In genomic region chr12:109995366-109995702, GRCh38 we compare ENCODE assay signal across 7 cellular contexts. TPM values are rescaled to one million over a fixed set of nuclear protein-coding genes. Genes with fewer than 3 reads are reported as not detected.
A peak's percentile ranks its signal among the peaks of the same experiment; 100 is the strongest.
DNase-seq lines count a peak whose midpoint lies in the region; ATAC-seq and TF ChIP-seq lines count a peak whose summit lies in the region.

No MANE protein-coding gene starts in this region.

- TF ChIP-seq CTCF in HFF-Myc (IDR thresholded peaks at IDR 0.05; ENCODE audit: low read depth, low read length, missing control alignments): no peak

- H3K27ac ChIP-seq in iPS-20b (ENCODE audit: low read length): no peak overlapping the region

- no peak for ATAC-seq in activated CD8-positive, alpha-beta T cell treated with anti-CD3 and anti-CD28 coated beads, Interleukin-2, amount 10 ng/mL, durations not matched to agents 7 days and 5 days
- no peak for ATAC-seq in stimulated activated naive B cell treated with anti-CD40 and anti-IgM and Interleukin-4, amounts not matched to agents 10 μg/mL and 1 μg/mL and 100 μg/mL, for 72 hours (replicated peaks)
- ATAC-seq in HG02610 (IDR thresholded peaks at IDR 0.05; ENCODE audit: unreplicated experiment): no peak

- peak overlapping the region; percentile 99 for H3K4me3 Mint-ChIP-seq in activated CD8-positive, alpha-beta T cell treated with anti-CD3 and anti-CD28 coated beads, Interleukin-2, amount 10 ng/mL, durations not matched to agents 7 days and 5 days
- peak overlapping the region; percentile 97 to 98 for H3K4me3 Mint-ChIP-seq in stimulated activated naive B cell treated with anti-CD40 and anti-IgM and Interleukin-4, amounts not matched to agents 10 μg/mL and 1 μg/mL and 100 μg/mL, for 72 hours

- H3K9me3 Mint-ChIP-seq in activated CD8-positive, alpha-beta T cell treated with anti-CD3 and anti-CD28 coated beads, Interleukin-2, amount 10 ng/mL, durations not matched to agents 7 days and 5 days (ENCODE audit: insufficient read depth): no peaks in the 10 kb centered on the region
- no peaks in the 10 kb centered on the region for H3K9me3 Mint-ChIP-seq in stimulated activated naive B cell treated with anti-CD40 and anti-IgM and Interleukin-4, amounts not matched to agents 10 μg/mL and 1 μg/mL and 100 μg/mL, for 72 hours

- POLR2A ChIA-PET in activated CD8-positive, alpha-beta T cell treated with anti-CD3 and anti-CD28 coated beads, Interleukin-2, amount 10 ng/mL, durations not matched to agents 7 days and 5 days (lab: Charles Lee): interaction anchor here (1.1 to 1.5 kb wide), 5 partner anchors 9 to 474 kb away, joined by 3 to 6 read pairs (median 4); partner anchors contain the start of gene FAM216A

- peaks cover 5% of the 10 kb centered on the region; the same call in 1 of the 2 replicates for H3K36me3 ChIP-seq in iPS-20b (ENCODE audit: insufficient read depth, low read depth, low read length)

- CTCF ChIA-PET in activated CD8-positive, alpha-beta T cell treated with anti-CD3 and anti-CD28 coated beads, Interleukin-2, amount 10 ng/mL, durations not matched to agents 7 days and 5 days (lab: Charles Lee): interaction anchor here (1.2 to 2.1 kb wide), 2 partner anchors 10 to 14 kb away, joined by 4 to 5 read pairs; no protein-coding TSS in a partner anchor

- peaks cover 8% of the 10 kb centered on the region for H3K27me3 ChIP-seq in iPS-20b (ENCODE audit: insufficient read depth, low read length)

- H3K27me3 Mint-ChIP-seq in activated CD8-positive, alpha-beta T cell treated with anti-CD3 and anti-CD28 coated beads, Interleukin-2, amount 10 ng/mL, durations not matched to agents 7 days and 5 days (ENCODE audit: low read depth): no peaks in the 10 kb centered on the region
- no peaks in the 10 kb centered on the region for H3K27me3 Mint-ChIP-seq in stimulated activated naive B cell treated with anti-CD40 and anti-IgM and Interleukin-4, amounts not matched to agents 10 μg/mL and 1 μg/mL and 100 μg/mL, for 72 hours

- H3K4me1 ChIP-seq in iPS-20b (ENCODE audit: insufficient read depth, low read length): 0 out of 2 replicates have a peak, but pooled peaks cover 3% of the 10 kb centered on the region

- H3K4me3 ChIP-seq in HFF-Myc (replicated peaks; ENCODE audit: low read depth, low read length) (peak overlapping the region; percentile 77), iPS-20b (ENCODE audit: low read length) (peak overlapping the region; percentile 87)

- peaks cover 50% of the 10 kb centered on the region for H3K4me1 Mint-ChIP-seq in activated CD8-positive, alpha-beta T cell treated with anti-CD3 and anti-CD28 coated beads, Interleukin-2, amount 10 ng/mL, durations not matched to agents 7 days and 5 days (ENCODE audit: low read depth)
- H3K4me1 Mint-ChIP-seq in stimulated activated naive B cell treated with anti-CD40 and anti-IgM and Interleukin-4, amounts not matched to agents 10 μg/mL and 1 μg/mL and 100 μg/mL, for 72 hours: peaks cover 29 to 52% of the 10 kb centered on the region in 2 donors

- H3K9ac ChIP-seq in iPS-20b (ENCODE audit: low read depth, low read length): peak overlapping the region; percentile 80

- peaks cover 32% of the 10 kb centered on the region for H3K36me3 Mint-ChIP-seq in activated CD8-positive, alpha-beta T cell treated with anti-CD3 and anti-CD28 coated beads, Interleukin-2, amount 10 ng/mL, durations not matched to agents 7 days and 5 days (ENCODE audit: low read depth)
- peaks cover 12% of the 10 kb centered on the region in 2 donors for H3K36me3 Mint-ChIP-seq in stimulated activated naive B cell treated with anti-CD40 and anti-IgM and Interleukin-4, amounts not matched to agents 10 μg/mL and 1 μg/mL and 100 μg/mL, for 72 hours

- DNase-seq in HFF-Myc (ENCODE audit: extremely low read depth, low read depth) (no peak), NCI-H2227 treated with DMSO at 0.1 percent for 48 hours (lab: John Stamatoyannopoulos, UW) (no peak), AG08395 (ENCODE audit: low spot score) (no peak)
- no peak for DNase-seq in activated CD8-positive, alpha-beta T cell treated with anti-CD3 and anti-CD28 coated beads, Interleukin-2, amount 10 ng/mL, durations not matched to agents 7 days and 5 days
- no peak for DNase-seq in stimulated activated naive B cell treated with anti-CD40 and anti-IgM and Interleukin-4, amounts not matched to agents 10 μg/mL and 1 μg/mL and 100 μg/mL, for 72 hours

- H3K27ac Mint-ChIP-seq in activated CD8-positive, alpha-beta T cell treated with anti-CD3 and anti-CD28 coated beads, Interleukin-2, amount 10 ng/mL, durations not matched to agents 7 days and 5 days: peak overlapping the region; percentile 96
- H3K27ac Mint-ChIP-seq in stimulated activated naive B cell treated with anti-CD40 and anti-IgM and Interleukin-4, amounts not matched to agents 10 μg/mL and 1 μg/mL and 100 μg/mL, for 72 hours: peak overlapping the region; percentile 96

- H3K9me3 ChIP-seq in iPS-20b (ENCODE audit: insufficient read depth, low read depth, low read length): no peaks in the 10 kb centered on the region

RNA-seq across cellular contexts. Expression of gene GIT2, which starts 0.8 kb away (rescaled TPM):
- total RNA-seq in activated CD8-positive, alpha-beta T cell treated with anti-CD3 and anti-CD28 coated beads, Interleukin-2, amount 10 ng/mL, durations not matched to agents 7 days and 5 days: 10 to 100 TPM; 86.6 to 87.7 TPM

RNA-seq across cellular contexts. Expression of gene ANKRD13A, which starts 3.9 kb away (rescaled TPM):
- 10 to 100 TPM; 76.0 to 78.1 TPM for total RNA-seq in activated CD8-positive, alpha-beta T cell treated with anti-CD3 and anti-CD28 coated beads, Interleukin-2, amount 10 ng/mL, durations not matched to agents 7 days and 5 days

RNA-seq across cellular contexts. Expression of gene C12orf76, which starts 53.0 kb away (rescaled TPM):
- total RNA-seq in activated CD8-positive, alpha-beta T cell treated with anti-CD3 and anti-CD28 coated beads, Interleukin-2, amount 10 ng/mL, durations not matched to agents 7 days and 5 days: 10 to 100 TPM; 15.5 to 16.2 TPM
